In the genomic region with DNA sequence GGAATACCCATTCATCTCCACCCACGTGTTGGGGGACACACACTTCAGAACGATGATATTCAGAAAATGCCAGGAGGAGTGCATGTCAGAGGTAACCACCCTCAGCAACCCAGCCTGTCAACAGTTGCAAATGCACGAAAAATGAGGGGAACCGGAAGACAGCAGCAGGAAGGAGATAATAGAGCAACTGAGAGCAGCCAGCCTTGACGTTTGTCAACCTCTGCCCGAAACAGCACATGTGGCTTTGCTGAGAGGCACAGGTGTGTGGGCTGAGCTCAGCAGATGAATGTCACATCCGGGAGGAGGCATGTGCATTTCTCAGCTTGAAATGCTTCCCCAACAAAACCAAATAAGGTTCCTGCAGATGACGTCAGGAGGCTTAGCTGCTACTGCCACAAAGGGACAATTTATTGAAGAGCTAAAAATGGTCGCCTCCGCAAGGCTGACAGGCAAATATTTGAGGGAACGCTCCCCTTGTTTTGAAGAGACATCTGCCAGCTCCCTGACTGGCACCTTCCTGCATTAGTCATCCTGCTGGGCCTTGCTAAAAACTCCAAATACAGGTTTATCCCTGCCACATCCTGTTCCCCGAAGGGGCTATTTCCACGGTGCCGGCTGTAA, we compare ENCODE assay signal across 8 cellular contexts.
DNase-seq lines count a peak whose midpoint lies in the region; ATAC-seq, FAIRE-seq and TF ChIP-seq lines count a peak whose summit lies in the region.

No MANE protein-coding gene starts in this region.

- TF ChIP-seq CTCF in GM13976 (IDR thresholded peaks at IDR 0.05; ENCODE audit: borderline replicate concordance, control extremely low read depth, extremely low read depth, insufficient read depth, missing control alignments) = no peak
- no peak for TF ChIP-seq CTCF in HepG2 (CRISPR knock-in tag; IDR thresholded peaks at IDR 0.05)
- no peak for TF ChIP-seq CTCF in transverse colon (IDR thresholded peaks at IDR 0.05)

- TF ChIP-seq EP300 in HepG2 (IDR thresholded peaks at IDR 0.05; ENCODE audit: low read depth in 2 of 2, low read length in 2 of 2) (no peak), HepG2 (CRISPR knock-in tag; IDR thresholded peaks at IDR 0.05; ENCODE audit: borderline replicate concordance) (no peak), transverse colon (IDR thresholded peaks at IDR 0.05; ENCODE audit: low read depth) (no peak)

- in situ Hi-C loops in GM13976 (cut with MboI; ENCODE audit: low sequenced_read_pairs, unreplicated experiment) = no loop called here
- in situ Hi-C loops in HepG2 (cut with HindIII; ENCODE audit: extremely low pct_ligation_motif_present, low pct_unique_long_range_greater_than_20kb) = no loop called here
- in situ Hi-C loops in transverse colon (cut with MboI; ENCODE audit: low pct_ligation_motif_present in 1 of 4, low pct_unique_long_range_greater_than_20kb in 1 of 4, low sequenced_read_pairs in 3 of 4) = no loop called here

- POLR2A ChIA-PET in HepG2 (lab: Yijun Ruan, JAX) = no interaction called here

- H4K20me1 ChIP-seq in HepG2 (ENCODE audit: insufficient read depth, low read length) = no peaks in the 10 kb centered on the region

- H2AFZ ChIP-seq in HepG2 (ENCODE audit: low read length) = no peak overlapping the region

- no peak for TF ChIP-seq RAD21 in HepG2 (CRISPR knock-in tag; IDR thresholded peaks at IDR 0.05)

- no peak for TF ChIP-seq POLR2A in HepG2 (IDR thresholded peaks at IDR 0.05; ENCODE audit: insufficient read depth in 1 of 2, low read depth in 2 of 2, low read length in 2 of 2)
- no peak for TF ChIP-seq POLR2A in transverse colon (IDR thresholded peaks at IDR 0.05)

- no peak overlapping the region for H3K4me2 ChIP-seq in HepG2 (ENCODE audit: low read depth, low read length)

- no peak overlapping the region for H3K4me3 ChIP-seq in HepG2 (replicated peaks in 1 of 3; ENCODE audit: insufficient read depth in 1 of 3, low read depth in 2 of 3, low read length in 3 of 3)
- H3K4me3 ChIP-seq in transverse colon = no peak overlapping the region

- peaks cover 3 to 18% of the 10 kb centered on the region in 2 experiments; a peak in 3 of 5 replicates for H3K27me3 ChIP-seq in HepG2 (ENCODE audit: control insufficient read depth in 1 of 2, insufficient read depth in 2 of 2, low read length in 2 of 2)
- H3K27me3 ChIP-seq in transverse colon = no peaks in the 10 kb centered on the region

- no peak overlapping the region for H3K9ac ChIP-seq in HepG2 (ENCODE audit: insufficient read depth, low read depth, low read length)

- H3K4me1 ChIP-seq in HepG2 (ENCODE audit: insufficient read depth, low read length) = no peaks in the 10 kb centered on the region
- no peaks in the 10 kb centered on the region for H3K4me1 ChIP-seq in transverse colon

- CTCF ChIA-PET in HepG2 (lab: Yijun Ruan, JAX; ENCODE audit: low intra/inter-chr PET ratio, low total read pairs) = no interaction called here

- H3K27ac ChIP-seq in HepG2 (ENCODE audit: extremely low read length, insufficient read depth, low read length) = no peak overlapping the region
- H3K27ac ChIP-seq in transverse colon = no peak overlapping the region

- H3K9me3 ChIP-seq in HepG2 (ENCODE audit: low read length) = 0 out of 2 replicates have a peak, but pooled peaks cover 4% of the 10 kb centered on the region
- no peaks in the 10 kb centered on the region for H3K9me3 ChIP-seq in transverse colon

- ATAC-seq in HG02571 (IDR thresholded peaks at IDR 0.05; ENCODE audit: unreplicated experiment) (peak; percentile 100), HepG2 (no peak)

- no peaks in the 10 kb centered on the region for H3K79me2 ChIP-seq in HepG2 (ENCODE audit: insufficient read depth, low read length)

- no TSS peak for BruUV-seq in HepG2 (replicated peaks; lab: Mats Ljungman, UMichigan)

- DNase-seq in GM13976 (ENCODE audit: low spot score) (peak; percentile 83), NCI-H2029 treated with DMSO at 0.1 percent for 48 hours (lab: John Stamatoyannopoulos, UW) (peak; percentile 22), HepG2 (ENCODE audit: low spot score) (peak; percentile 18), transverse colon (peak; percentile 17), kidney glomerular epithelial cell (lab: John Stamatoyannopoulos, UW) (no peak), ecto neural progenitor cell (ENCODE audit: low spot score) (no peak)
- peak; percentile 81 for DNase-seq in activated CD8-positive, alpha-beta memory T cell treated with anti-CD3 and anti-CD28 coated beads for 24 hours

- 36% methylated on average over 14 of the region's 14 CpGs for WGBS in HepG2 (ENCODE audit: low lambda C conversion rate)
- WGBS in transverse colon (ENCODE audit: low coverage in 1 of 2), 2 donors = 20 to 57% methylated on average over 5 to 14 of the region's 14 CpGs

- intact Hi-C loops in HepG2 (cut with micrococcal nuclease; ENCODE audit: unreplicated experiment) = no loop called here
- intact Hi-C loops in transverse colon (cut with DNase I; ENCODE audit: low total_unique reads) = no loop called here

- H3K36me3 ChIP-seq in HepG2 (replicated peaks in 1 of 2; ENCODE audit: control insufficient read depth in 1 of 2, insufficient read depth in 2 of 2, low read length in 2 of 2) = no peaks in the 10 kb centered on the region
- no peaks in the 10 kb centered on the region for H3K36me3 ChIP-seq in transverse colon

- FAIRE-seq in HepG2 (lab: Jason Lieb, UNC) = no peak

TF ChIP-seq in HepG2, 621 proteins besides CTCF, POLR2A, EP300 and RAD21:
- TF ChIP-seq MYNN (CRISPR knock-in tag; IDR thresholded peaks at IDR 0.05; ENCODE audit: low read depth) = no peak
- TF ChIP-seq ATF7 (IDR thresholded peaks at IDR 0.05) = peak; percentile 69
- no peak for TF ChIP-seq ATF7 (CRISPR knock-in tag; IDR thresholded peaks at IDR 0.05)
- no peak for TF ChIP-seq FOSL2 (CRISPR knock-in tag; IDR thresholded peaks at IDR 0.05)
- TF ChIP-seq AGO2 (optimal IDR thresholded peaks at IDR 0.05; ENCODE audit: low read depth, low read length) = no peak
- TF ChIP-seq CREB1 (IDR thresholded peaks at IDR 0.05) = peak; percentile 83
- no peak for TF ChIP-seq CREB1 (CRISPR knock-in tag; IDR thresholded peaks at IDR 0.05)
- no peak for TF ChIP-seq IRF2 (CRISPR knock-in tag; IDR thresholded peaks at IDR 0.05)
TF ChIP-seq in HepG2: peak in this region for 2.

Comparison
In these comparisons a context has a peak if more than half of its experiments do, and no peak if none do; other contexts are left out.
1. DNase-seq: peak in GM13976 (single experiment), NCI-H2029 treated with DMSO at 0.1 percent for 48 hours (single experiment), activated CD8-positive, alpha-beta memory T cell treated with anti-CD3 and anti-CD28 coated beads for 24 hours (single experiment), HepG2 (single experiment) and transverse colon (single experiment); none in kidney glomerular epithelial cell (single experiment) and ecto neural progenitor cell (single experiment).